31 cellular contexts compared by ENCODE assay signal in genomic region chr3:196533260-196533681, GRCh38. TPM values are rescaled to one million over a fixed set of nuclear protein-coding genes. Genes with fewer than 3 reads are reported as not detected.
DNase-seq lines count a peak whose midpoint lies in the region; ATAC-seq, FAIRE-seq and TF ChIP-seq lines count a peak whose summit lies in the region.
"Had no signal": no experiment of that assay in that cellular context is flagged by ENCODE, and none has a peak within 500 bp of the region (broad histone marks: within the 10 kb centered on the region; RNA-seq: fewer than 3 reads in every experiment).

No MANE protein-coding gene starts in this region.

- peak overlapping the region; percentile 12 for H3K27ac ChIP-seq in astrocyte (ENCODE audit: low read depth, low read length)
- H3K27ac ChIP-seq in iPS-18a (ENCODE audit: low read length) = no peak overlapping the region
- no peak overlapping the region for H3K27ac ChIP-seq in osteoblast (ENCODE audit: low read depth, low read length)
- H3K27ac ChIP-seq: Peyer's patch, sigmoid colon, SJCRH30 had no signal

- H3K9ac ChIP-seq in astrocyte (ENCODE audit: low read length) = peak overlapping the region; percentile 26
- H3K9ac ChIP-seq in iPS-18a (ENCODE audit: low read length) = no peak overlapping the region

- H3K4me3 Mint-ChIP-seq in astrocyte (ENCODE audit: unreplicated experiment) = no peak overlapping the region
- H3K4me3 Mint-ChIP-seq: activated T-helper 1 cell treated with anti-CD3 and anti-CD28 coated beads, Interleukin-12 subunit alpha, Interleukin-12 subunit beta, Interleukin-2, Interleukin-4 antibody, amounts not matched to agents 30 ng/mL and 10 ng/mL and 1 ng/mL, durations not matched to agents 14 hours and 24 hours and 36 hours; CD8-positive, alpha-beta memory T cell; IgD-negative memory B cell; natural killer cell; T-helper 1 cell treated with Interleukin-12 subunit alpha and Interleukin-12 subunit beta and Interleukin-4 antibody, amounts not matched to agents 30 μg/mL and 1 μg/mL, for 36 hours had no signal

- H4K20me1 ChIP-seq in astrocyte (ENCODE audit: insufficient read depth, low read length) = no peaks in the 10 kb centered on the region
- no peaks in the 10 kb centered on the region for H4K20me1 ChIP-seq in osteoblast (ENCODE audit: insufficient read depth, low read length)

- no peaks in the 10 kb centered on the region for H3K4me1 Mint-ChIP-seq in astrocyte (ENCODE audit: low read depth, unreplicated experiment)
- H3K4me1 Mint-ChIP-seq: natural killer cell had no signal

- no peak for FAIRE-seq in astrocyte (lab: Jason Lieb, UNC)
- FAIRE-seq: colon, GM12892, GM19239 had no signal

- no peak for TF ChIP-seq CTCF in astrocyte (IDR thresholded peaks at IDR 0.05; ENCODE audit: insufficient read depth, low read depth, low read length)
- no peak for TF ChIP-seq CTCF in osteoblast (IDR thresholded peaks at IDR 0.05; ENCODE audit: extremely low read depth, low read depth, low read length)

- peaks cover 2% of the 10 kb centered on the region for H3K36me3 Mint-ChIP-seq in astrocyte (ENCODE audit: low read depth, unreplicated experiment)
- H3K36me3 Mint-ChIP-seq: CD8-positive, alpha-beta memory T cell; natural killer cell had no signal

- DNase-seq in H7 (peak; percentile 64), astrocyte (ENCODE audit: low read depth) (peak; percentile 24), osteoblast (ENCODE audit: insufficient read length, low spot score, missing footprints) (no peak), C1 segment of cervical spinal cord (lab: John Stamatoyannopoulos, UW) (no peak), GM19238 (ENCODE audit: insufficient read length, low spot score) (no peak)
- DNase-seq: activated CD4-positive, alpha-beta T cell treated with anti-CD3 and anti-CD28 coated beads for 4 hours; CD8-positive, alpha-beta memory T cell; DMS53; midbrain; natural killer cell; NCI-H1417; NCI-H524; NK-92 treated with Interleukin-12 subunit alpha and Interleukin-12 subunit beta, amount 100 ng/mL, for 24 hours; Peyer's patch; posterior cingulate gyrus; sigmoid colon; stimulated activated CD8-positive, alpha-beta memory T cell treated with anti-CD3 and anti-CD28 coated beads, Interleukin-4, amount 100 ng/mL, for 48 hours had no signal

- H3K4me3 ChIP-seq in H7 (ENCODE audit: insufficient read depth, low read depth, low read length) = no peak overlapping the region
- no peak overlapping the region for H3K4me3 ChIP-seq in astrocyte (ENCODE audit: insufficient read depth, low read depth, low read length)
- H3K4me3 ChIP-seq in iPS-18a (ENCODE audit: low read length) = peak overlapping the region; percentile 7
- no peak overlapping the region for H3K4me3 ChIP-seq in osteoblast (ENCODE audit: insufficient read depth, low read length)
- H3K4me3 ChIP-seq: Peyer's patch, sigmoid colon, SJCRH30 had no signal

- H3K4me2 ChIP-seq in astrocyte (ENCODE audit: low read length) (peak overlapping the region; percentile 57), osteoblast (ENCODE audit: insufficient read depth, low read length) (no peak overlapping the region)

- H3K9me3 ChIP-seq in astrocyte (ENCODE audit: insufficient read depth, low read depth, low read length) = no peaks in the 10 kb centered on the region
- H3K9me3 ChIP-seq in iPS-18a (ENCODE audit: control insufficient read depth, low read depth, low read length) = no peaks in the 10 kb centered on the region
- H3K9me3 ChIP-seq in osteoblast (ENCODE audit: low read depth, low read length) = no peaks in the 10 kb centered on the region
- H3K9me3 ChIP-seq: sigmoid colon had no signal

- H3K9me3 Mint-ChIP-seq in astrocyte (ENCODE audit: unreplicated experiment) = peaks cover 11% of the 10 kb centered on the region
- H3K9me3 Mint-ChIP-seq: natural killer cell had no signal

- no peak overlapping the region for H3K27ac Mint-ChIP-seq in astrocyte (ENCODE audit: unreplicated experiment)
- H3K27ac Mint-ChIP-seq: activated naive CD4-positive, alpha-beta T cell treated with anti-CD3 and anti-CD28 coated beads, Interleukin-2, amount 50 U/mL, for 72 hours; activated T-helper 1 cell treated with anti-CD3 and anti-CD28 coated beads, Interleukin-12 subunit alpha, Interleukin-12 subunit beta, Interleukin-2, Interleukin-4 antibody, amounts not matched to agents 30 ng/mL and 10 ng/mL and 1 ng/mL, durations not matched to agents 14 hours and 24 hours and 36 hours; brain; CD8-positive, alpha-beta memory T cell; IgD-negative memory B cell; natural killer cell; T-helper 1 cell treated with Interleukin-12 subunit alpha and Interleukin-12 subunit beta and Interleukin-4 antibody, amounts not matched to agents 30 μg/mL and 1 μg/mL, for 36 hours had no signal

- H3K4me1 ChIP-seq in astrocyte (ENCODE audit: insufficient read depth, low read length) (no peaks in the 10 kb centered on the region), iPS-18a (ENCODE audit: control insufficient read depth, low read depth, low read length) (peaks cover 5% of the 10 kb centered on the region), osteoblast (ENCODE audit: insufficient read depth, low read length) (no peaks in the 10 kb centered on the region)
- H3K4me1 ChIP-seq: Peyer's patch, SJCRH30 had no signal

- H3K27me3 ChIP-seq in H7 (ENCODE audit: control insufficient read depth, insufficient read depth, low read length) (no peaks in the 10 kb centered on the region), astrocyte (ENCODE audit: insufficient read depth, low read length) (no peaks in the 10 kb centered on the region), iPS-18a (ENCODE audit: control insufficient read depth, insufficient read depth, low read length) (no peaks in the 10 kb centered on the region), osteoblast (ENCODE audit: insufficient read depth, low read length) (peaks cover 4% of the 10 kb centered on the region)
- H3K27me3 ChIP-seq: Peyer's patch, SJCRH30 had no signal

- H3K36me3 ChIP-seq in H7 (replicated peaks; ENCODE audit: control insufficient read depth, insufficient read depth, low read length) (no peaks in the 10 kb centered on the region), astrocyte (ENCODE audit: insufficient read depth, low read length) (no peaks in the 10 kb centered on the region), iPS-18a (ENCODE audit: control insufficient read depth, low read depth, low read length) (no peaks in the 10 kb centered on the region), osteoblast (ENCODE audit: insufficient read depth, low read length) (no peaks in the 10 kb centered on the region)
- H3K36me3 ChIP-seq: Peyer's patch, sigmoid colon, SJCRH30 had no signal

- no peak for ATAC-seq in HG03280 (IDR thresholded peaks at IDR 0.05; ENCODE audit: unreplicated experiment)
- ATAC-seq: activated naive CD4-positive, alpha-beta T cell treated with anti-CD3 and anti-CD28 coated beads, Interleukin-2, amount 50 U/mL, for 72 hours; left lobe of liver; natural killer cell had no signal

- no peaks in the 10 kb centered on the region for H3K27me3 Mint-ChIP-seq in astrocyte (ENCODE audit: low read depth, unreplicated experiment)

- no peaks in the 10 kb centered on the region for H3K79me2 ChIP-seq in astrocyte (ENCODE audit: insufficient read depth, low read length)
- H3K79me2 ChIP-seq in osteoblast (ENCODE audit: insufficient read depth, low read length) = no peaks in the 10 kb centered on the region

- H2AFZ ChIP-seq in astrocyte (ENCODE audit: low read depth, low read length) (peak overlapping the region; percentile 21), osteoblast (ENCODE audit: low read length) (peak overlapping the region; percentile 41)

RNA-seq across cellular contexts. Expression of gene SMCO1, which starts 18.1 kb away (rescaled TPM):
- not detected in 2 replicates for total RNA-seq in H7 (2014; rRNA removed; shearing (Covaris generic))
- total RNA-seq in astrocyte (not detected in 2 replicates), osteoblast (not detected in 2 replicates)
- total RNA-seq: activated naive CD4-positive, alpha-beta T cell treated with anti-CD3 and anti-CD28 coated beads, Interleukin-2, amount 50 U/mL, for 72 hours; activated T-helper 1 cell treated with anti-CD3 and anti-CD28 coated beads, Interleukin-12 subunit alpha, Interleukin-12 subunit beta, Interleukin-2, Interleukin-4 antibody, amounts not matched to agents 30 ng/mL and 10 ng/mL and 1 ng/mL, durations not matched to agents 14 hours and 24 hours and 36 hours; CD8-positive, alpha-beta memory T cell; left lobe of liver; MCF 10A; natural killer cell; Peyer's patch; sigmoid colon; SJCRH30; ureter had no signal

RNA-seq across cellular contexts. Expression of gene RNF168, which starts 29.7 kb away (rescaled TPM):
- total RNA-seq in H7 (2014; rRNA removed; shearing (Covaris generic)) = 30.1 and 50.3 TPM in 2 replicates
- total RNA-seq in astrocyte (18.0 and 18.3 TPM in 2 replicates), osteoblast (21.7 and 24.8 TPM in 2 replicates)

RNA-seq across cellular contexts. Expression of gene WDR53, which starts 35.1 kb away (rescaled TPM):
- 10.1 and 10.8 TPM in 2 replicates for total RNA-seq in H7 (2014; rRNA removed; shearing (Covaris generic))
- 11.0 and 13.3 TPM in 2 replicates for total RNA-seq in astrocyte
- total RNA-seq in osteoblast = 6.8 and 7.2 TPM in 2 replicates

RNA-seq across cellular contexts. Expression of gene FBXO45, which starts 35.2 kb away (rescaled TPM):
- 15.6 and 19.1 TPM in 2 replicates for total RNA-seq in H7 (2014; rRNA removed; shearing (Covaris generic))
- total RNA-seq in astrocyte (10.4 and 11.3 TPM in 2 replicates), osteoblast (8.0 TPM in 2 replicates)

Comparison
In these comparisons a context has a peak if more than half of its experiments do, and no peak if none do; other contexts are left out.
1. DNase-seq: peak in H7 (single experiment) and astrocyte (single experiment); none in osteoblast (single experiment), C1 segment of cervical spinal cord (0 of 14) and GM19238 (single experiment).